1 cellular context compared by ENCODE assay signal in the genomic region with DNA sequence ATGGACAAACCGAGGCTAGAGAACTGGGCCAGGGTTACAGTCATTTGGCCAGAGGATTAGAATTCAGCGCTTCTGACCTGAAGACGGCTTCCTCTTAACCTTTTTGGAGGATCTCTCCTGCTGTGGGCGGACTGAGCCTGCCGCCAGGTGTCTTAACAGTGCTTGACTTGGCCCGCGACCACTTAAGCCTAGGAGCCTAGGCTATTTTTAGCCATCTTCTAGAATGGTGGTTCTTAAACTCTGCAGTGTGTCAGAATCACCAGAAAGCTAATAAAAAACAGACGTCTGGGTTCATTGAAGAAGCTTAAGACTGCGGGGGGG.
TF ChIP-seq lines count a peak whose summit lies in the region.

No MANE protein-coding gene starts in this region.

TF ChIP-seq in IMR-90, 13 proteins besides CTCF, POLR2A, EP300 and RAD21 (continued from another document):
- TF ChIP-seq, protein P1, sequence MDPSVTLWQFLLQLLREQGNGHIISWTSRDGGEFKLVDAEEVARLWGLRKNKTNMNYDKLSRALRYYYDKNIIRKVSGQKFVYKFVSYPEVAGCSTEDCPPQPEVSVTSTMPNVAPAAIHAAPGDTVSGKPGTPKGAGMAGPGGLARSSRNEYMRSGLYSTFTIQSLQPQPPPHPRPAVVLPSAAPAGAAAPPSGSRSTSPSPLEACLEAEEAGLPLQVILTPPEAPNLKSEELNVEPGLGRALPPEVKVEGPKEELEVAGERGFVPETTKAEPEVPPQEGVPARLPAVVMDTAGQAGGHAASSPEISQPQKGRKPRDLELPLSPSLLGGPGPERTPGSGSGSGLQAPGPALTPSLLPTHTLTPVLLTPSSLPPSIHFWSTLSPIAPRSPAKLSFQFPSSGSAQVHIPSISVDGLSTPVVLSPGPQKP (IDR thresholded peaks at IDR 0.05; ENCODE audit: borderline replicate concordance, low read depth, low read length): no peak
- no peak for TF ChIP-seq CEBPB (IDR thresholded peaks at IDR 0.05; ENCODE audit: low read depth, low read length)
- no peak for TF ChIP-seq MAZ (IDR thresholded peaks at IDR 0.05; ENCODE audit: borderline replicate concordance, low read depth, low read length)
- TF ChIP-seq NFE2L2 (IDR thresholded peaks at IDR 0.05; ENCODE audit: low read depth, low read length): no peak
- TF ChIP-seq MXI1 (IDR thresholded peaks at IDR 0.05; ENCODE audit: borderline replicate concordance, low read depth, low read length): no peak
- TF ChIP-seq MAFK (IDR thresholded peaks at IDR 0.05; ENCODE audit: low read depth, low read length): no peak
- TF ChIP-seq, protein P2, sequence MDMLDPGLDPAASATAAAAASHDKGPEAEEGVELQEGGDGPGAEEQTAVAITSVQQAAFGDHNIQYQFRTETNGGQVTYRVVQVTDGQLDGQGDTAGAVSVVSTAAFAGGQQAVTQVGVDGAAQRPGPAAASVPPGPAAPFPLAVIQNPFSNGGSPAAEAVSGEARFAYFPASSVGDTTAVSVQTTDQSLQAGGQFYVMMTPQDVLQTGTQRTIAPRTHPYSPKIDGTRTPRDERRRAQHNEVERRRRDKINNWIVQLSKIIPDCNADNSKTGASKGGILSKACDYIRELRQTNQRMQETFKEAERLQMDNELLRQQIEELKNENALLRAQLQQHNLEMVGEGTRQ (IDR thresholded peaks at IDR 0.05; ENCODE audit: low read depth, low read length): no peak
- TF ChIP-seq RFX5 (IDR thresholded peaks at IDR 0.05; ENCODE audit: low read depth, low read length): no peak
